7 cellular contexts compared by ENCODE assay signal in genomic region chr17:69685150-69685549, GRCh38.
DNase-seq lines count a peak whose midpoint lies in the region; ATAC-seq and TF ChIP-seq lines count a peak whose summit lies in the region.
"Not testable (repeated sequence)": the region's sequence is repeated elsewhere in the genome, so short reads cannot be mapped to it uniquely, and the experiment has no call there.

No MANE protein-coding gene starts in this region.

- not testable (repeated sequence) for TF ChIP-seq RAD21 in IMR-90 (IDR thresholded peaks at IDR 0.05; ENCODE audit: low read length)

- dilution Hi-C loops in IMR-90 (cut with HindIII; ENCODE audit: low sequenced_read_pairs, unreplicated experiment): not testable (repeated sequence)

- not testable (repeated sequence) for H3K79me1 ChIP-seq in IMR-90 (ENCODE audit: low read depth in 1 of 2, low read length in 2 of 2); mesenchymal stem cell (replicated peaks; ENCODE audit: low read length, poor library complexity, severe bottlenecking)

- H2BK120ac ChIP-seq in IMR-90 (ENCODE audit: low read depth, low read length); mesenchymal stem cell (ENCODE audit: low read depth, low read length): not testable (repeated sequence)

- not testable (repeated sequence) for TF ChIP-seq CTCF in BJ (IDR thresholded peaks at IDR 0.05; ENCODE audit: insufficient read depth, low read depth, low read length); IMR-90 (conservative IDR thresholded peaks at IDR 0.05; ENCODE audit: low read depth, low read length); epithelial cell of esophagus (IDR thresholded peaks at IDR 0.05; ENCODE audit: insufficient read depth, low read depth, low read length, missing control alignments)

- not testable (repeated sequence) for H4K8ac ChIP-seq in IMR-90 (ENCODE audit: low read depth in 2 of 2, low read length in 2 of 2); mesenchymal stem cell (ENCODE audit: low read length)

- H4K91ac ChIP-seq in IMR-90 (ENCODE audit: insufficient read depth, low read depth, low read length); mesenchymal stem cell (ENCODE audit: low read length): not testable (repeated sequence)

- not testable (repeated sequence) for H2AK5ac ChIP-seq in IMR-90 (ENCODE audit: low read depth, low read length); mesenchymal stem cell (ENCODE audit: low read length, severe bottlenecking)

- H4K5ac ChIP-seq in IMR-90 (ENCODE audit: low read depth, low read length): not testable (repeated sequence)

- not testable (repeated sequence) for H3K23ac ChIP-seq in IMR-90 (ENCODE audit: low read depth, low read length); mesenchymal stem cell (ENCODE audit: low read length in 2 of 2)

- intact Hi-C loops in IMR-90 (cut with micrococcal nuclease): not testable (repeated sequence)

- not testable (repeated sequence) for H3K14ac ChIP-seq in IMR-90 (replicated peaks; ENCODE audit: low read depth, low read length); mesenchymal stem cell (ENCODE audit: low read length in 2 of 2)

- not testable (repeated sequence) for H3K9me1 ChIP-seq in IMR-90 (ENCODE audit: insufficient read depth, low read length)

- not testable (repeated sequence) for H4K20me1 ChIP-seq in IMR-90 (ENCODE audit: insufficient read depth, low read length)

- H2BK15ac ChIP-seq in IMR-90 (ENCODE audit: low read depth, low read length); mesenchymal stem cell (ENCODE audit: low read depth, poor library complexity, severe bottlenecking): not testable (repeated sequence)

- not testable (repeated sequence) for TF ChIP-seq POLR2A in IMR-90 (IDR thresholded peaks at IDR 0.05; ENCODE audit: low read depth, low read length)

- not testable (repeated sequence) for H2BK5ac ChIP-seq in IMR-90 (ENCODE audit: low read depth, low read length, poor library complexity, severe bottlenecking); mesenchymal stem cell (ENCODE audit: low read depth, low read length, poor library complexity, severe bottlenecking)

- in situ Hi-C loops in IMR-90 (cut with MboI; ENCODE audit: low sequenced_read_pairs): not testable (repeated sequence)

- H3K4me3 ChIP-seq in BJ (ENCODE audit: low read depth, low read length); IMR-90 (ENCODE audit: insufficient read depth, low read depth, low read length); adipocyte (ENCODE audit: low read length); epithelial cell of esophagus (ENCODE audit: low read length); mesenchymal stem cell (ENCODE audit: insufficient read depth in 1 of 2, low read depth in 1 of 2, low read length in 2 of 2): not testable (repeated sequence)

- H3K36me3 ChIP-seq in BJ (ENCODE audit: control insufficient read depth, insufficient read depth, low read length); ES-I3 (ENCODE audit: insufficient read depth, low read length); IMR-90 (ENCODE audit: control insufficient read depth, insufficient read depth, low read length); adipocyte (ENCODE audit: control insufficient read depth, insufficient read depth, low read length, severe bottlenecking); mesenchymal stem cell (ENCODE audit: control insufficient read depth in 1 of 2, insufficient read depth in 2 of 2, low read depth in 1 of 2, low read length in 2 of 2): not testable (repeated sequence)

- H3K4me2 ChIP-seq in IMR-90 (ENCODE audit: low read depth, low read length); mesenchymal stem cell (ENCODE audit: low read length, poor library complexity, severe bottlenecking): not testable (repeated sequence)

- peak; percentile 15 for DNase-seq in BJ (ENCODE audit: low read depth)
- peak; percentile 19 for DNase-seq in IMR-90
- peak; percentile 31 for DNase-seq in adipocyte (ENCODE audit: low read depth)
- DNase-seq in epithelial cell of esophagus (ENCODE audit: low read depth): peak; percentile 3
- DNase-seq in fibroblast of peridontal ligament (ENCODE audit: extremely low read depth): peak; percentile 53
- peak; percentile 9 for DNase-seq in mesenchymal stem cell

- BruUV-seq in IMR-90 (replicated peaks; lab: Mats Ljungman, UMichigan): not testable (repeated sequence)

- CTCF ChIA-PET in BJ (lab: Yijun Ruan, JAX) (interaction anchor here (0.6 kb wide), 2 partner anchors 183 to 432 kb away, joined by 3 read pairs; no protein-coding TSS in a partner anchor), IMR-90 (lab: Yijun Ruan, JAX) (interaction anchor here (0.7 to 1.1 kb wide), 4 partner anchors 9 to 798 kb away, joined by 3 to 5 read pairs (median 4); no protein-coding TSS in a partner anchor)

- H3K9ac ChIP-seq in ES-I3 (ENCODE audit: low read depth, low read length): 0 out of 2 replicates have a peak overlapping the region, but pooled peaks have one; percentile 4
- H3K9ac ChIP-seq in IMR-90 (ENCODE audit: low read depth, low read length); adipocyte (ENCODE audit: low read length); mesenchymal stem cell (ENCODE audit: low read length): not testable (repeated sequence)

- H3K27ac ChIP-seq in IMR-90 (ENCODE audit: insufficient read depth, low read length); mesenchymal stem cell (ENCODE audit: low read length, poor library complexity, severe bottlenecking): not testable (repeated sequence)

- peak; percentile 60; the same call in 1 of the 2 replicates for ATAC-seq in IMR-90 (ENCODE audit: low read depth)

- not testable (repeated sequence) for H2AK9ac ChIP-seq in IMR-90 (replicated peaks; ENCODE audit: low read depth, low read length, poor library complexity)

- not testable (repeated sequence) for H3K4ac ChIP-seq in IMR-90 (ENCODE audit: low read depth, low read length); mesenchymal stem cell (ENCODE audit: low read depth in 1 of 2, low read length in 2 of 2)

- not testable (repeated sequence) for H3K56ac ChIP-seq in IMR-90 (ENCODE audit: extremely low read depth, insufficient read depth, low read length)

- H2BK12ac ChIP-seq in mesenchymal stem cell (ENCODE audit: low read length in 2 of 2): not testable (repeated sequence)

- not testable (repeated sequence) for H3K18ac ChIP-seq in IMR-90 (ENCODE audit: low read depth, low read length); mesenchymal stem cell (ENCODE audit: low read depth in 1 of 2, low read length in 2 of 2)

- H3K9me3 ChIP-seq in ES-I3 (ENCODE audit: control insufficient read depth, insufficient read depth, low read length): not testable (repeated sequence)
- peaks cover 11% of the 10 kb centered on the region for H3K9me3 ChIP-seq in IMR-90 (ENCODE audit: control insufficient read depth, insufficient read depth, low read length)
- peaks cover 12% of the 10 kb centered on the region for H3K9me3 ChIP-seq in adipocyte (ENCODE audit: control insufficient read depth, low read length)
- peaks cover 17% of the 10 kb centered on the region for H3K9me3 ChIP-seq in mesenchymal stem cell (ENCODE audit: control insufficient read depth, low read length)

- not testable (repeated sequence) for H3K27me3 ChIP-seq in BJ (ENCODE audit: control insufficient read depth, insufficient read depth, low read length); IMR-90 (ENCODE audit: control insufficient read depth, insufficient read depth, low read length); adipocyte (replicated peaks; ENCODE audit: control insufficient read depth, insufficient read depth, low read length); mesenchymal stem cell (ENCODE audit: control insufficient read depth in 1 of 2, insufficient read depth in 1 of 2, low read length in 2 of 2)

- H2BK20ac ChIP-seq in IMR-90 (ENCODE audit: low read depth, low read length): not testable (repeated sequence)

- not testable (repeated sequence) for H2AFZ ChIP-seq in IMR-90 (replicated peaks; ENCODE audit: low read length, poor library complexity); mesenchymal stem cell (ENCODE audit: low read depth, low read length)

- POLR2A ChIA-PET in BJ (lab: Charles Lee) (interaction anchor here (0.7 kb wide), 1 partner anchor 76 kb away, joined by 5 read pairs; no protein-coding TSS in a partner anchor), IMR-90 (lab: Charles Lee; ENCODE audit: unreplicated experiment) (interaction anchor here (0.6 kb wide), 1 partner anchor 1691 kb away, joined by 8 read pairs; no protein-coding TSS in a partner anchor)

- H3K4me1 ChIP-seq in ES-I3 (ENCODE audit: insufficient read depth, low read length); IMR-90 (ENCODE audit: control insufficient read depth, insufficient read depth, low read length); adipocyte (ENCODE audit: control insufficient read depth, insufficient read depth, low read length); mesenchymal stem cell (ENCODE audit: control insufficient read depth, insufficient read depth, low read depth, low read length): not testable (repeated sequence)

Comparison
In these comparisons a context has a peak if more than half of its experiments do, and no peak if none do; other contexts are left out.
1. DNase-seq: peak in every context shown above with its lines; median percentile 53 in fibroblast of peridontal ligament; 31 in adipocyte; 19 in IMR-90; 15 in BJ; 9 in mesenchymal stem cell; 3 in epithelial cell of esophagus.